In the genomic region with DNA sequence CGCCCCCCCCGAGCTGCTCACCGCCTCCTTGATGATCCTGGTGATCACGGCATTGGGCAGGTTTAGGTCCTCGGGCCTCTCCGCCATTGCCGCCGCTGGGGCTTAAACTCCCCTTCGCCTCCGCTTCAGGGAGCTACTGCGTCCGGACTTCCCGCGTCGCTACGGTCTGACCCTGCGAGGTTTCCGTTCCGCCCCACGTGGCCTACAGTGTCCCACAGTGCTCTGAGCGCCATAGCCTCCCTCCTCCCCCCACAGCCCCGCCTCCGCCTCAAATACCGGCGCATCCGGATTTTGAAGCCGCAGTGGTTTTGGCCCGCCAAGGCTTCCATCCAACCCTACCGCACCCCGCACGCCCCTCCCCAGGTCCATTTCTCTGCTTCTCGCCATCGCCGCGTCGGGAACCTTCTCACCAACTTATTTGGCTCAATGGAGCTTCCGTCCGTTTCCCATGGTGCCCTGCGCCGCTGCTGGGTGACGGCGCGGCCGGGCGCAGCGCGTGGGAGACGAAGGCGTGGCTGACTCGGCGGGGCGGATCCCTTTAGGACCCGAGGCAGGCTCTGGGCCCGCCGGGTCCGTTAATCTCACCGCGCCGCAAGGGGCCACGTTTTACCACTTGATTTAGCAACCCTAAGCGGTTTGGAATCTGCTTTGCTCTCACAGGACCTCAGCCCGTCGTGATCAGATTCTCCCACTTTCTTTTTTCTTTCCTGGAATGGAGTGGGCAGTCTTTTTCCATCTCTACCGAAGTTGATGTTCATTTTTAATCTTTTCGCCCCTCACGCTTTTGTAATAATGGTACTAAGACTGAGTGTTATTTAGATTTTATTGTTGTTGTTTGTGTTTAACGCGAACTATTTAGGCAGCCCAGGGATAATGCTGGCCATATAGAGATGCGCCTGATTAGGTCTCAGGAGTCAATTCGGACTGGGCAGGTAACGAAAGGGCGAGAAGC, we compare ENCODE assay signal across 8 cellular contexts. TPM values are rescaled to one million over a fixed set of nuclear protein-coding genes. Genes with fewer than 3 reads are reported as not detected.
DNase-seq lines count a peak whose midpoint lies in the region; ATAC-seq and TF ChIP-seq lines count a peak whose summit lies in the region.

C9orf43 (plus strand) TSS at position 541 of the 952 bp plus-strand sequence. CDS start 2,747 bp downstream, outside the sequence.
POLE3 (minus strand) TSS at position 469 of the 952 bp plus-strand sequence; CDS start at position 87, 382 bp downstream.

- H3K27ac ChIP-seq in SK-N-SH (ENCODE audit: low read depth in 2 of 2, low read length in 1 of 2), result peak within 1 kb of the TSS; percentile 96
- peak within 1 kb of the TSS; percentile 99 for H3K27ac ChIP-seq in osteoblast (ENCODE audit: low read depth, low read length)
- H3K27ac ChIP-seq in thoracic aorta, result peak within 1 kb of the TSS; percentile 92 to 93

- H3K9me3 ChIP-seq in SK-N-SH (no peaks in the 10 kb centered on the region), osteoblast (ENCODE audit: low read depth, low read length) (no peaks in the 10 kb centered on the region), thoracic aorta (no peaks in the 10 kb centered on the region)

- no peaks in the 10 kb centered on the region for H3K9me3 Mint-ChIP-seq in activated naive CD8-positive, alpha-beta T cell (ENCODE audit: low read depth)
- peaks cover 8% of the 10 kb centered on the region for H3K9me3 Mint-ChIP-seq in glutamatergic neuron (ENCODE audit: unreplicated experiment)

- peak within 1 kb of the TSS; percentile 94 for H3K9ac ChIP-seq in SK-N-SH

- H3K4me2 ChIP-seq in SK-N-SH, result peak within 1 kb of the TSS; percentile 99
- H3K4me2 ChIP-seq in osteoblast (ENCODE audit: insufficient read depth, low read length), result peak within 1 kb of the TSS; percentile 99

- H2AFZ ChIP-seq in SK-N-SH (ENCODE audit: low read depth) (peak within 1 kb of the TSS; percentile 91), osteoblast (ENCODE audit: low read length) (peak within 1 kb of the TSS; percentile 96)

- H3K4me1 ChIP-seq in SK-N-SH (ENCODE audit: control insufficient read depth in 1 of 2, insufficient read depth in 2 of 2, low read depth in 1 of 2, low read length in 1 of 2) (peaks cover 0 to 7% of the 10 kb centered on the region in 2 experiments; a peak in 1 of 4 replicates), osteoblast (ENCODE audit: insufficient read depth, low read length) (peaks cover 7% of the 10 kb centered on the region), thoracic aorta (ENCODE audit: control insufficient read depth in 1 of 2, low read depth in 2 of 2) (peaks cover 8 to 19% of the 10 kb centered on the region in 2 donors)

- H3K4me3 Mint-ChIP-seq in activated naive CD8-positive, alpha-beta T cell, result peak within 1 kb of the TSS; percentile 98
- peak within 1 kb of the TSS; percentile 98 for H3K4me3 Mint-ChIP-seq in glutamatergic neuron (ENCODE audit: unreplicated experiment)

- peak; percentile 1 for TF ChIP-seq CTCF in GM10248 (IDR thresholded peaks at IDR 0.05; ENCODE audit: control extremely low read depth, extremely low read depth, low read depth, missing control alignments)
- TF ChIP-seq CTCF in SK-N-SH (IDR thresholded peaks at IDR 0.05), result 0 out of 2 replicates have a peak, but pooled peaks have one; percentile 12
- no peak for TF ChIP-seq CTCF in glutamatergic neuron (IDR thresholded peaks at IDR 0.05; ENCODE audit: partially characterized antibody, unreplicated experiment)
- no peak for TF ChIP-seq CTCF in osteoblast (IDR thresholded peaks at IDR 0.05; ENCODE audit: extremely low read depth, low read depth, low read length)
- no peak for TF ChIP-seq CTCF in thoracic aorta (IDR thresholded peaks at IDR 0.05)

- TF ChIP-seq RAD21 in SK-N-SH (IDR thresholded peaks at IDR 0.05; ENCODE audit: low read length), result no peak

- H3K36me3 Mint-ChIP-seq in activated naive CD8-positive, alpha-beta T cell, result peaks cover 10% of the 10 kb centered on the region
- no peaks in the 10 kb centered on the region for H3K36me3 Mint-ChIP-seq in glutamatergic neuron (ENCODE audit: unreplicated experiment)

- WGBS in SK-N-SH (ENCODE audit: low lambda C conversion rate), result under 1% methylated on average over 50 of the region's 72 CpGs

- H3K27ac Mint-ChIP-seq in activated naive CD8-positive, alpha-beta T cell, result peak within 1 kb of the TSS; percentile 99
- H3K27ac Mint-ChIP-seq in glutamatergic neuron (ENCODE audit: unreplicated experiment), result peak within 1 kb of the TSS; percentile 92

- no peaks in the 10 kb centered on the region for H3K27me3 Mint-ChIP-seq in activated naive CD8-positive, alpha-beta T cell
- peaks cover 3% of the 10 kb centered on the region for H3K27me3 Mint-ChIP-seq in glutamatergic neuron (ENCODE audit: unreplicated experiment)

- peak; percentile 95 for DNase-seq in GM10248 (ENCODE audit: extremely low spot score)
- DNase-seq in NCI-H1092 (lab: John Stamatoyannopoulos, UW), result peak; percentile 93
- peak; percentile 94 for DNase-seq in SK-N-SH
- DNase-seq in glutamatergic neuron, result peak; percentile 95
- DNase-seq in osteoblast (ENCODE audit: insufficient read length, low spot score, missing footprints), result peak; percentile 96
- DNase-seq in thoracic aorta (ENCODE audit: low spot score), result peak; percentile 80

- H3K79me2 ChIP-seq in SK-N-SH (ENCODE audit: insufficient read depth) (peaks cover 24% of the 10 kb centered on the region), osteoblast (ENCODE audit: insufficient read depth, low read length) (peaks cover 19% of the 10 kb centered on the region)

- peaks cover 27% of the 10 kb centered on the region for H3K4me1 Mint-ChIP-seq in activated naive CD8-positive, alpha-beta T cell (ENCODE audit: low read depth)
- peaks cover 2% of the 10 kb centered on the region for H3K4me1 Mint-ChIP-seq in glutamatergic neuron (ENCODE audit: low read depth, unreplicated experiment)

- CTCF ChIA-PET in GM10248 (lab: Yijun Ruan, JAX), result interaction anchor here (1.0 to 11.7 kb wide), 8 partner anchors 10 to 247 kb away, joined by 3 to 96 read pairs (median 4); partner anchors contain the start of genes ALAD, CDC26 and PRPF4
- CTCF ChIA-PET in SK-N-SH (lab: Yijun Ruan, JAX), result interaction anchor here (0.8 to 14.1 kb wide), 12 partner anchors 9 to 248 kb away, joined by 3 to 145 read pairs (median 9); partner anchors contain the start of genes ALAD, CDC26 and PRPF4

- H3K36me3 ChIP-seq in SK-N-SH (replicated peaks in 1 of 2; ENCODE audit: control insufficient read depth in 1 of 2, insufficient read depth in 2 of 2, low read length in 1 of 2) (peaks cover 15 to 20% of the 10 kb centered on the region in 2 experiments), osteoblast (ENCODE audit: insufficient read depth, low read length) (peaks cover 13% of the 10 kb centered on the region), thoracic aorta (peaks cover 8% of the 10 kb centered on the region)

- peak within 1 kb of the TSS; percentile 81 to 88 for H3K4me3 ChIP-seq in SK-N-SH (ENCODE audit: low read depth in 2 of 2, low read length in 1 of 2)
- H3K4me3 ChIP-seq in osteoblast (ENCODE audit: insufficient read depth, low read length), result peak within 1 kb of the TSS; percentile 99
- peak within 1 kb of the TSS; percentile 91 for H3K4me3 ChIP-seq in thoracic aorta

- POLR2A ChIA-PET in GM10248 (lab: Yijun Ruan, JAX) (interaction anchor here (0.7 to 1.3 kb wide), 5 partner anchors 9 to 189 kb away, joined by 3 to 7 read pairs (median 4); partner anchors contain the start of genes ALAD, CDC26, FKBP15 and PRPF4), SK-N-SH (lab: Yijun Ruan, JAX) (interaction anchor here (0.7 to 2.5 kb wide), 19 partner anchors 9 to 245 kb away, joined by 3 to 19 read pairs (median 3); partner anchors contain the start of genes ALAD, CDC26, HDHD3 and PRPF4)

- H3F3A ChIP-seq in SK-N-SH (replicated peaks; ENCODE audit: insufficient read depth), result peaks cover 23% of the 10 kb centered on the region

- H3K9me2 ChIP-seq in SK-N-SH, result no peaks in the 10 kb centered on the region

- H3K27me3 ChIP-seq in SK-N-SH (ENCODE audit: insufficient read depth), result no peaks in the 10 kb centered on the region
- H3K27me3 ChIP-seq in osteoblast (ENCODE audit: insufficient read depth, low read length), result no peaks in the 10 kb centered on the region
- H3K27me3 ChIP-seq in thoracic aorta (replicated peaks; ENCODE audit: insufficient read depth), result no peaks in the 10 kb centered on the region

- ATAC-seq in HG02610 (IDR thresholded peaks at IDR 0.05; ENCODE audit: unreplicated experiment), result peak; percentile 92
- peak; percentile 95 for ATAC-seq in thoracic aorta (ENCODE audit: insufficient number of reproducible peaks, low FRiP score, low read depth)

- no peaks in the 10 kb centered on the region for H4K20me1 ChIP-seq in SK-N-SH (ENCODE audit: insufficient read depth)
- no peaks in the 10 kb centered on the region for H4K20me1 ChIP-seq in osteoblast (ENCODE audit: insufficient read depth, low read length)

- peak; percentile 7 to 24; a peak in 1 of 4 replicates for TF ChIP-seq EP300 in SK-N-SH (IDR thresholded peaks at IDR 0.05; ENCODE audit: borderline replicate concordance in 1 of 2, low read depth in 1 of 2, low read length in 1 of 2)

TF ChIP-seq in SK-N-SH, 30 proteins besides CTCF, POLR2A, EP300 and RAD21 (continues in another document):
- TF ChIP-seq GATA2 (CRISPR knock-in tag; IDR thresholded peaks at IDR 0.05), result no peak; the same call in 1 of the 2 replicates
- TF ChIP-seq MAX (IDR thresholded peaks at IDR 0.05; ENCODE audit: low read depth), result peak; percentile 93
- peak; percentile 89 for TF ChIP-seq CHD2 (IDR thresholded peaks at IDR 0.05; ENCODE audit: low read length, partially characterized antibody)

RNA-seq across cellular contexts. Expression of gene C9orf43, which starts in this region (rescaled TPM):
- polyA plus RNA-seq in SK-N-SH (2012; rRNA removed), result 0.47 and 0.58 TPM in 2 replicates
- 0.67 and 0.98 TPM in 2 replicates for polyA plus RNA-seq in SK-N-SH (2012; cell fraction: cytosol; rRNA removed)
- 0.92 and 1.2 TPM in 2 replicates for polyA plus RNA-seq in SK-N-SH (2012; cell fraction: nucleus; rRNA removed)
- total RNA-seq in glutamatergic neuron (ENCODE audit: unreplicated experiment), result 0.47 TPM
- 0.36 and 0.88 TPM in 2 replicates for total RNA-seq in osteoblast
- under 1 TPM in 1 of 2 donors, not detected in 1; 0.85 TPM for total RNA-seq in thoracic aorta

RNA-seq across cellular contexts. Expression of gene POLE3, which starts in this region (rescaled TPM):
- polyA plus RNA-seq in SK-N-SH (2012; rRNA removed), result 40.1 and 48.3 TPM in 2 replicates
- 46.8 and 48.8 TPM in 2 replicates for polyA plus RNA-seq in SK-N-SH (2012; cell fraction: cytosol; rRNA removed)
- polyA plus RNA-seq in SK-N-SH (2012; cell fraction: nucleus; rRNA removed), result 53.7 and 57.8 TPM in 2 replicates
- total RNA-seq in glutamatergic neuron (ENCODE audit: unreplicated experiment) (22.3 TPM), osteoblast (30.8 and 34.5 TPM in 2 replicates), thoracic aorta (10 to 100 TPM; 24.2 to 32.0 TPM)

Comparison
In these comparisons a context has a peak if more than half of its experiments do, and no peak if none do; other contexts are left out.
1. Peak in every context shown above with its lines: DNase-seq, ATAC-seq, H3K4me3 ChIP-seq and H3K27ac ChIP-seq.
2. CTCF ChIP-seq: peak in GM10248 (single experiment) and SK-N-SH (single experiment); none in glutamatergic neuron (single experiment), osteoblast (single experiment) and thoracic aorta (single experiment).